Comparison of ENCODE assay signal across 1 cellular context in the genomic region with DNA sequence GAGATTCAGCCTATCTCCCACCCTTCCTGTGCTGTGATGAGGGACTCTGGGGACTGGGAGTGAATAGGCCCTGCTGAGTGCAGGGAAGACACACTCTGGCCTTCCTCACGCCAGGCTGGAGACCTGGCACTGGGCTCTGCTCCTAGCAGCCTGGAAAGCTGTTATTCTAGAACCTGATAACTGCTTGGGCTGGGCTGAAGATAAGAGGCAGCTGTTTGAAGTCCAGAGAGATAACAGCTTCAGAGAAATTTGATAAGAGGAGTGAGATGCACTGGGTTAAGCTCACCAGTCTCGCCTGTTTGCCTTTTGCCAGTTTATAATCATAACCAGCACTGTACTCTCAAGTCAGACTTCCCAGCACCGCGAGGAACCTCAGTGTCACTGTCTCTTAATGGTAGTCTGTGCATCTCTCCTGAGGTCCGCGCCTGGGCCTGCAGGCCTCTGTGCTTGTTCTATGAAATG.
TF ChIP-seq lines count a peak whose summit lies in the region.

No MANE protein-coding gene starts in this region.

TF ChIP-seq in K562, 482 proteins besides CTCF, POLR2A, EP300 and RAD21 (continued from another document):
- TF ChIP-seq, protein P1, sequence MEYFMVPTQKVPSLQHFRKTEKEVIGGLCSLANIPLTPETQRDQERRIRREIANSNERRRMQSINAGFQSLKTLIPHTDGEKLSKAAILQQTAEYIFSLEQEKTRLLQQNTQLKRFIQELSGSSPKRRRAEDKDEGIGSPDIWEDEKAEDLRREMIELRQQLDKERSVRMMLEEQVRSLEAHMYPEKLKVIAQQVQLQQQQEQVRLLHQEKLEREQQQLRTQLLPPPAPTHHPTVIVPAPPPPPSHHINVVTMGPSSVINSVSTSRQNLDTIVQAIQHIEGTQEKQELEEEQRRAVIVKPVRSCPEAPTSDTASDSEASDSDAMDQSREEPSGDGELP (CRISPR knock-in tag; IDR thresholded peaks at IDR 0.05; ENCODE audit: borderline replicate concordance), result peak; percentile 79
- TF ChIP-seq GMEB1 (CRISPR knock-in tag; IDR thresholded peaks at IDR 0.05) (peak; percentile 58), ZNF79 (CRISPR knock-in tag; IDR thresholded peaks at IDR 0.05; ENCODE audit: low read depth) (peak; percentile 73), FOXP4 (CRISPR knock-in tag; IDR thresholded peaks at IDR 0.05; ENCODE audit: borderline replicate concordance) (no peak), NBN (IDR thresholded peaks at IDR 0.05; ENCODE audit: low read depth) (peak; percentile 40; the same call in 1 of the 2 replicates), WHSC1 (IDR thresholded peaks at IDR 0.05; ENCODE audit: low read length) (no peak), STAT5B (CRISPR knock-in tag; IDR thresholded peaks at IDR 0.05) (no peak), ZNF23 (CRISPR knock-in tag; IDR thresholded peaks at IDR 0.05) (no peak), ZNF354B (CRISPR knock-in tag; IDR thresholded peaks at IDR 0.05) (0 out of 2 replicates have a peak, but pooled peaks have one; percentile 66)
- TF ChIP-seq, protein P2, sequence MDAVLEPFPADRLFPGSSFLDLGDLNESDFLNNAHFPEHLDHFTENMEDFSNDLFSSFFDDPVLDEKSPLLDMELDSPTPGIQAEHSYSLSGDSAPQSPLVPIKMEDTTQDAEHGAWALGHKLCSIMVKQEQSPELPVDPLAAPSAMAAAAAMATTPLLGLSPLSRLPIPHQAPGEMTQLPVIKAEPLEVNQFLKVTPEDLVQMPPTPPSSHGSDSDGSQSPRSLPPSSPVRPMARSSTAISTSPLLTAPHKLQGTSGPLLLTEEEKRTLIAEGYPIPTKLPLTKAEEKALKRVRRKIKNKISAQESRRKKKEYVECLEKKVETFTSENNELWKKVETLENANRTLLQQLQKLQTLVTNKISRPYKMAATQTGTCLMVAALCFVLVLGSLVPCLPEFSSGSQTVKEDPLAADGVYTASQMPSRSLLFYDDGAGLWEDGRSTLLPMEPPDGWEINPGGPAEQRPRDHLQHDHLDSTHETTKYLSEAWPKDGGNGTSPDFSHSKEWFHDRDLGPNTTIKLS (IDR thresholded peaks at IDR 0.05; ENCODE audit: borderline replicate concordance, low read depth), result peak; percentile 87; the same call in 1 of the 2 replicates
